In the genomic region with DNA sequence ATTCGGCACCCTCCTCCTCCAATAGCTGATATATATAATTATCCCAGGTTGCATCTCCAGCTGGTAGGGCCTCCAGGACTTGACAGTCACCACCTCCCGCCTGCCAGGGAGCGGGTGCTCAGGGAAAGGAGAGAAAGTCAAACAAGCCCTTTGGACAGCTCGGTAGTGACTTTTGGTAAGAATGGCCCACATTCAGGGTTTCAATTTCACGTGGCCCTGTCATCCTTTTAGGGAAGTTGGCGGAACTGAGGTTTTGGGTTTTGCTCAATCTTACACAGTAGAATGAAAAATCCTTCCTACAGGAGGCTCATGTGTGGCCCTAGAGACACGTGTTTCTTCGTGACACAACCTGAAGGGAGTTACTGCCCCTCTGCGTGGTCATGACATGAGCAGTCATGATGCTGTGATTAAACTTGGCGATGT, we compare ENCODE assay signal across 13 cellular contexts. TPM values are rescaled to one million over a fixed set of nuclear protein-coding genes. Genes with fewer than 3 reads are reported as not detected.
DNase-seq lines count a peak whose midpoint lies in the region; ATAC-seq and TF ChIP-seq lines count a peak whose summit lies in the region.
"Had no signal": no experiment of that assay in that cellular context is flagged by ENCODE, and none has a peak within 500 bp of the region (broad histone marks: within the 10 kb centered on the region; RNA-seq: fewer than 3 reads in every experiment).

No MANE protein-coding gene starts in this region.

- H3K9me3 Mint-ChIP-seq in activated T-helper 2 cell treated with anti-CD3 and anti-CD28 coated beads, Interferon-gamma antibody, Interleukin-2, Interleukin-4, amounts not matched to agents 10 μg/mL and 5 μg/mL and 100 μg/mL, durations not matched to agents 14 hours and 24 hours and 36 hours = no peaks in the 10 kb centered on the region
- H3K9me3 Mint-ChIP-seq: T-helper 1 cell treated with Interleukin-12 subunit alpha and Interleukin-12 subunit beta and Interleukin-4 antibody, amounts not matched to agents 30 μg/mL and 1 μg/mL, for 36 hours had no signal

- no peak overlapping the region for H3K4me3 Mint-ChIP-seq in activated T-helper 2 cell treated with anti-CD3 and anti-CD28 coated beads, Interferon-gamma antibody, Interleukin-2, Interleukin-4, amounts not matched to agents 10 μg/mL and 5 μg/mL and 100 μg/mL, durations not matched to agents 14 hours and 24 hours and 36 hours (ENCODE audit: low read depth)
- H3K4me3 Mint-ChIP-seq: T-helper 1 cell treated with Interleukin-12 subunit alpha and Interleukin-12 subunit beta and Interleukin-4 antibody, amounts not matched to agents 30 μg/mL and 1 μg/mL, for 36 hours had no signal

- TF ChIP-seq CTCF in GM13976 (IDR thresholded peaks at IDR 0.05; ENCODE audit: borderline replicate concordance, control extremely low read depth, extremely low read depth, insufficient read depth, missing control alignments) = no peak
- TF ChIP-seq CTCF in adrenal gland (IDR thresholded peaks at IDR 0.05) = no peak
- TF ChIP-seq CTCF in tibial nerve (IDR thresholded peaks at IDR 0.05) = no peak

- no peak for TF ChIP-seq POLR2A in adrenal gland (IDR thresholded peaks at IDR 0.05)
- TF ChIP-seq POLR2A in tibial nerve (IDR thresholded peaks at IDR 0.05) = no peak

- H3K27me3 Mint-ChIP-seq in activated T-helper 2 cell treated with anti-CD3 and anti-CD28 coated beads, Interferon-gamma antibody, Interleukin-2, Interleukin-4, amounts not matched to agents 10 μg/mL and 5 μg/mL and 100 μg/mL, durations not matched to agents 14 hours and 24 hours and 36 hours (ENCODE audit: low read depth) = no peaks in the 10 kb centered on the region

- no peak overlapping the region for H3K27ac Mint-ChIP-seq in activated T-helper 2 cell treated with anti-CD3 and anti-CD28 coated beads, Interferon-gamma antibody, Interleukin-2, Interleukin-4, amounts not matched to agents 10 μg/mL and 5 μg/mL and 100 μg/mL, durations not matched to agents 14 hours and 24 hours and 36 hours
- H3K27ac Mint-ChIP-seq: T-helper 1 cell treated with Interleukin-12 subunit alpha and Interleukin-12 subunit beta and Interleukin-4 antibody, amounts not matched to agents 30 μg/mL and 1 μg/mL, for 36 hours had no signal

- no peaks in the 10 kb centered on the region for H3K9me3 ChIP-seq in adrenal gland (replicated peaks in 1 of 3)
- H3K9me3 ChIP-seq in tibial nerve = no peaks in the 10 kb centered on the region

- 76 to 87% (median 82%) methylated on average over 10 of the region's 10 CpGs for WGBS in adrenal gland, 4 donors
- 87 to 88% methylated on average over 10 of the region's 10 CpGs for WGBS in tibial nerve, 2 donors

- H3K4me1 ChIP-seq in adrenal gland (replicated peaks in 1 of 2) (peaks cover 12 to 16% of the 10 kb centered on the region in 2 donors), tibial nerve (no peaks in the 10 kb centered on the region)

- peak; percentile 67 for DNase-seq in GM13976 (ENCODE audit: low spot score)
- peak in 4 of 7 donors; percentile 18 to 38 (median 24) for DNase-seq in adrenal gland
- no peak for DNase-seq in tibial nerve (ENCODE audit: low spot score in 2 of 2)
- no peak for DNase-seq in activated T-helper 2 cell treated with anti-CD3 and anti-CD28 coated beads, Interferon-gamma antibody, Interleukin-2, Interleukin-4, amounts not matched to agents 10 μg/mL and 5 μg/mL and 100 μg/mL, durations not matched to agents 14 hours and 24 hours and 36 hours (ENCODE audit: low spot score)
- DNase-seq in stimulated activated CD4-positive, alpha-beta T cell treated with anti-CD3 and anti-CD28 coated beads, Interleukin-12 subunit alpha, Interleukin-12 subunit beta, amount 100 ng/mL, for 4 hours = no peak
- DNase-seq in SK-N-DZ (ENCODE audit: low spot score) = no peak
- DNase-seq: activated naive CD4-positive, alpha-beta T cell; effector CD4-positive, alpha-beta T cell; NCI-H187 had no signal

- H3K27ac ChIP-seq in adrenal gland = peak overlapping the region in 1 of 5 donors; percentile 20
- no peak overlapping the region for H3K27ac ChIP-seq in tibial nerve

- H3K36me3 ChIP-seq in adrenal gland (replicated peaks in 1 of 2) = no peaks in the 10 kb centered on the region
- no peaks in the 10 kb centered on the region for H3K36me3 ChIP-seq in tibial nerve

- no peaks in the 10 kb centered on the region for H3K27me3 ChIP-seq in adrenal gland
- H3K27me3 ChIP-seq in tibial nerve = no peaks in the 10 kb centered on the region

- ATAC-seq in GM19467 (IDR thresholded peaks at IDR 0.05; ENCODE audit: unreplicated experiment) (peak; percentile 80), HG03103 (IDR thresholded peaks at IDR 0.05; ENCODE audit: low read depth, unreplicated experiment) (peak; percentile 91)
- ATAC-seq: HCT116 had no signal

- intact Hi-C loops in adrenal gland (cut with DNase I) = no loop called here
- intact Hi-C loops in activated T-helper 2 cell treated with anti-CD3 and anti-CD28 coated beads, Interferon-gamma antibody, Interleukin-2, Interleukin-4, amounts not matched to agents 10 μg/mL and 5 μg/mL and 100 μg/mL, durations not matched to agents 14 hours and 24 hours and 36 hours (cut with micrococcal nuclease) = no loop called here

- H3K36me3 Mint-ChIP-seq in activated T-helper 2 cell treated with anti-CD3 and anti-CD28 coated beads, Interferon-gamma antibody, Interleukin-2, Interleukin-4, amounts not matched to agents 10 μg/mL and 5 μg/mL and 100 μg/mL, durations not matched to agents 14 hours and 24 hours and 36 hours (ENCODE audit: low read depth) = no peaks in the 10 kb centered on the region

- TF ChIP-seq EP300 in tibial nerve (IDR thresholded peaks at IDR 0.05) = no peak

- no peaks in the 10 kb centered on the region for H3K4me1 Mint-ChIP-seq in activated T-helper 2 cell treated with anti-CD3 and anti-CD28 coated beads, Interferon-gamma antibody, Interleukin-2, Interleukin-4, amounts not matched to agents 10 μg/mL and 5 μg/mL and 100 μg/mL, durations not matched to agents 14 hours and 24 hours and 36 hours (ENCODE audit: low read depth)

- in situ Hi-C loops in GM13976 (cut with MboI; ENCODE audit: low sequenced_read_pairs, unreplicated experiment) = no loop called here

- H3K4me3 ChIP-seq in adrenal gland (no peak overlapping the region), tibial nerve (no peak overlapping the region)

RNA-seq across cellular contexts. Expression of a gene that starts 44.2 kb away (rescaled TPM):
- 1 to 10 TPM in 2 of 8 donors, under 1 TPM in 3, not detected in 3; 0.14 to 1.1 (median 0.42) TPM for total RNA-seq in adrenal gland
- 1 to 10 TPM in 1 of 3 donors, under 1 TPM in 1, not detected in 1; 0.53 to 1.7 TPM for polyA plus RNA-seq in adrenal gland
- not detected for total RNA-seq in tibial nerve
- total RNA-seq in activated T-helper 2 cell treated with anti-CD3 and anti-CD28 coated beads, Interferon-gamma antibody, Interleukin-2, Interleukin-4, amounts not matched to agents 10 μg/mL and 5 μg/mL and 100 μg/mL, durations not matched to agents 14 hours and 24 hours and 36 hours = not detected in 2 replicates
- not detected in 2 replicates for polyA plus RNA-seq in SK-N-DZ (2014; cell fraction: cytosol; rRNA removed)
- not detected in 2 replicates for polyA plus RNA-seq in SK-N-DZ (2014; cell fraction: nucleus; rRNA removed)

Comparison
In these comparisons a context has a peak if more than half of its experiments do, and no peak if none do; other contexts are left out.
1. DNase-seq: peak in GM13976 (single experiment) and adrenal gland (4 of 7); none in tibial nerve (0 of 2), activated T-helper 2 cell treated with anti-CD3 and anti-CD28 coated beads, Interferon-gamma antibody, Interleukin-2, Interleukin-4, amounts not matched to agents 10 μg/mL and 5 μg/mL and 100 μg/mL, durations not matched to agents 14 hours and 24 hours and 36 hours (single experiment), stimulated activated CD4-positive, alpha-beta T cell treated with anti-CD3 and anti-CD28 coated beads, Interleukin-12 subunit alpha, Interleukin-12 subunit beta, amount 100 ng/mL, for 4 hours (single experiment) and SK-N-DZ (single experiment).